In the genomic region with DNA sequence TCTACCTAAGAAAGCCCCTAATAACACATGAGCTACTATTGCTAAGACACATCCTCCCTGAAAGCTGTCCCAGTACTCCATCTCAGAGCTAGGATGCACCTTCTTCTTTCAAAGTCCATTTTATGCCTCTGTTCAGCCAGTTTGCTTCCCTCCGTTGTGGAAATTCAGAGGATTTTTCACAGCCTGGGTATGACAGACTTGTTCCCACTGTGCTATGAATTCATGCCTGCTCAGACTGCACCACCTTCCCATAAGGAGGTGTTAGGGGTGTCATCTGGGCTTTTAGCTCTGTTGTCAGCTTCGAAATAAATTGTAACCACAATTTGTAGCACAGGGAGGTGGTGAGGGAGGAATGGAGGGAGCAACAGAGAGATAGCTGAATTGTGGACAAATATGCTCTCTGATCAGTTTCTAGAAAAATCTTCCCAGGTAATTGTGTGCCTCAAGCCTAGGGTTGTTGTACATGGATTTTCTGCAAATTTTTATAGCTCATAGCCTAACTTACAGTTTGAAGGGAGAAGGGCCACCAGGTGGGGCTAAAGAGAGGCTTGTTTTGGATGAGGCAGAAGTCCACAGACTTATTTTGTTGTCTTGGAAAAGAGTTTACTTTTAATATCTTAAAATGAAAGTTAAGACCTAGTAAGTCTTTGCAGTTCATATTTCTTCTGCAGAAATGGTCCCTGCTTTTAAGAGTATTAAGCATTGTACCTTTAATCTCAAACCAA, we compare ENCODE assay signal across 8 cellular contexts.
DNase-seq lines count a peak whose midpoint lies in the region; ATAC-seq and TF ChIP-seq lines count a peak whose summit lies in the region.

No MANE protein-coding gene starts in this region.

- H3K9me3 ChIP-seq in OCI-LY7 (ENCODE audit: low read length): no peaks in the 10 kb centered on the region

- H3K4me1 ChIP-seq in OCI-LY7 (ENCODE audit: insufficient read depth, low read length, poor library complexity, severe bottlenecking): no peaks in the 10 kb centered on the region

- H3K36me3 Mint-ChIP-seq in activated T-cell treated with anti-CD3 and anti-CD28 coated beads, Interleukin-2, amount 50 U/mL, for 72 hours (ENCODE audit: insufficient read depth in 2 of 2): no peaks in the 10 kb centered on the region
- no peaks in the 10 kb centered on the region for H3K36me3 Mint-ChIP-seq in mesothelial cell of epicardium

- H3K27me3 ChIP-seq in dorsolateral prefrontal cortex: no peaks in the 10 kb centered on the region

- DNase-seq in activated T-cell treated with anti-CD3 and anti-CD28 coated beads, Interleukin-2, amount 50 U/mL, for 72 hours: peak; percentile 27 to 43
- DNase-seq in activated T-cell treated with anti-CD3 and anti-CD28 coated beads for 4 hours (no peak), OCI-LY7 (ENCODE audit: low spot score) (peak; percentile 33), dorsolateral prefrontal cortex (peak in 7 of 10 donors; percentile 38 to 79 (median 57)), mesothelial cell of epicardium (ENCODE audit: low spot score in 2 of 2, unreplicated experiment in 2 of 2) (peak; percentile 42 to 77)
- DNase-seq in stimulated activated naive CD4-positive, alpha-beta T cell (lab: John Stamatoyannopoulos, UW): no peak

- no TSS peak for BruUV-seq in OCI-LY7 (replicated peaks; lab: Mats Ljungman, UMichigan)

- ATAC-seq in activated T-cell treated with anti-CD3 and anti-CD28 coated beads, Interleukin-2, amount 50 U/mL, for 72 hours (replicated peaks in 1 of 2): no peak
- ATAC-seq in HG02885 (IDR thresholded peaks at IDR 0.05; ENCODE audit: poor library complexity, unreplicated experiment): peak; percentile 47
- no peak for ATAC-seq in HG03439 (IDR thresholded peaks at IDR 0.05; ENCODE audit: unreplicated experiment)

- POLR2A ChIA-PET in OCI-LY7 (lab: Charles Lee): interaction anchor here (0.5 to 3.9 kb wide), 7 partner anchors 9 to 958 kb away, joined by 3 to 18 read pairs (median 4); no protein-coding TSS in a partner anchor

- H3K4me3 ChIP-seq in OCI-LY7 (ENCODE audit: low read depth, low read length, poor library complexity, severe bottlenecking) (no peak overlapping the region), dorsolateral prefrontal cortex (no peak overlapping the region)

- no peaks in the 10 kb centered on the region for H3K9me3 Mint-ChIP-seq in activated T-cell treated with anti-CD3 and anti-CD28 coated beads, Interleukin-2, amount 50 U/mL, for 72 hours
- no peaks in the 10 kb centered on the region for H3K9me3 Mint-ChIP-seq in mesothelial cell of epicardium

- peaks cover 19% of the 10 kb centered on the region for H3K4me1 Mint-ChIP-seq in activated T-cell treated with anti-CD3 and anti-CD28 coated beads, Interleukin-2, amount 50 U/mL, for 72 hours (ENCODE audit: low read depth)
- peaks cover 24% of the 10 kb centered on the region for H3K4me1 Mint-ChIP-seq in mesothelial cell of epicardium

- no peak overlapping the region for H3K4me3 Mint-ChIP-seq in activated T-cell treated with anti-CD3 and anti-CD28 coated beads, Interleukin-2, amount 50 U/mL, for 72 hours
- no peak overlapping the region for H3K4me3 Mint-ChIP-seq in mesothelial cell of epicardium

- H3K79me2 ChIP-seq in OCI-LY7 (ENCODE audit: insufficient read depth, low read depth, low read length): no peaks in the 10 kb centered on the region

- no peak overlapping the region for H3K27ac Mint-ChIP-seq in activated T-cell treated with anti-CD3 and anti-CD28 coated beads, Interleukin-2, amount 50 U/mL, for 72 hours
- peak overlapping the region; percentile 28 for H3K27ac Mint-ChIP-seq in mesothelial cell of epicardium

- peaks cover 25% of the 10 kb centered on the region for H3K27me3 Mint-ChIP-seq in activated T-cell treated with anti-CD3 and anti-CD28 coated beads, Interleukin-2, amount 50 U/mL, for 72 hours (ENCODE audit: low read depth)
- peaks cover 3% of the 10 kb centered on the region for H3K27me3 Mint-ChIP-seq in mesothelial cell of epicardium (ENCODE audit: low read depth)

- intact Hi-C loops in OCI-LY7 (cut with micrococcal nuclease; ENCODE audit: unreplicated experiment): loop anchor here (10.0 kb wide), 2 partner anchors 286 to 424 kb away; no protein-coding TSS in a partner anchor
- intact Hi-C loops in dorsolateral prefrontal cortex (cut with DNase I): loop anchor here in 1 of 2 donors (5.0 kb wide), 1 partner anchor 127 kb away; no protein-coding TSS in a partner anchor

- TF ChIP-seq CTCF in OCI-LY7 (conservative IDR thresholded peaks at IDR 0.05; ENCODE audit: low read length) (peak; percentile 83), dorsolateral prefrontal cortex (IDR thresholded peaks at IDR 0.05 in 54 of 56, conservative IDR thresholded peaks at IDR 0.05 in 2 of 56; ENCODE audit: low read depth in 1 of 56, partially characterized antibody in 56 of 56) (peak; percentile 30 to 72 (median 60)), mesothelial cell of epicardium (IDR thresholded peaks at IDR 0.05; ENCODE audit: unreplicated experiment) (peak; percentile 68)

- H4K20me1 ChIP-seq in OCI-LY7 (ENCODE audit: insufficient read depth, low read length): no peaks in the 10 kb centered on the region

- H3K27ac ChIP-seq in OCI-LY7 (ENCODE audit: low read depth, low read length, poor library complexity, severe bottlenecking) (no peak overlapping the region), dorsolateral prefrontal cortex (peak overlapping the region in 55 of 59 donors; percentile 16 to 85 (median 62))

- no peaks in the 10 kb centered on the region for H3K36me3 ChIP-seq in OCI-LY7 (ENCODE audit: insufficient read depth, low read length)

- CTCF ChIA-PET in OCI-LY7 (lab: Charles Lee; ENCODE audit: unreplicated experiment): interaction anchor here (0.8 to 1.2 kb wide), 2 partner anchors 8 to 26 kb away, joined by 3 read pairs; no protein-coding TSS in a partner anchor

- H3K4me2 ChIP-seq in OCI-LY7 (ENCODE audit: low read length): no peak overlapping the region

- H3K9me2 ChIP-seq in OCI-LY7 (ENCODE audit: insufficient read depth, low read length): no peaks in the 10 kb centered on the region

- H2AFZ ChIP-seq in OCI-LY7 (ENCODE audit: low read length): no peak overlapping the region

Comparison
In these comparisons a context has a peak if more than half of its experiments do, and no peak if none do; other contexts are left out.
1. DNase-seq: peak in activated T-cell treated with anti-CD3 and anti-CD28 coated beads, Interleukin-2, amount 50 U/mL, for 72 hours (2 of 2), OCI-LY7 (single experiment), dorsolateral prefrontal cortex (7 of 10) and mesothelial cell of epicardium (2 of 2); none in activated T-cell treated with anti-CD3 and anti-CD28 coated beads for 4 hours (single experiment) and stimulated activated naive CD4-positive, alpha-beta T cell (0 of 6).
2. Peak in every context shown above with its lines, with median percentiles within 50 percentile points of each other: CTCF ChIP-seq.